Comparison of ENCODE assay signal across 2 cellular contexts in the genomic region with DNA sequence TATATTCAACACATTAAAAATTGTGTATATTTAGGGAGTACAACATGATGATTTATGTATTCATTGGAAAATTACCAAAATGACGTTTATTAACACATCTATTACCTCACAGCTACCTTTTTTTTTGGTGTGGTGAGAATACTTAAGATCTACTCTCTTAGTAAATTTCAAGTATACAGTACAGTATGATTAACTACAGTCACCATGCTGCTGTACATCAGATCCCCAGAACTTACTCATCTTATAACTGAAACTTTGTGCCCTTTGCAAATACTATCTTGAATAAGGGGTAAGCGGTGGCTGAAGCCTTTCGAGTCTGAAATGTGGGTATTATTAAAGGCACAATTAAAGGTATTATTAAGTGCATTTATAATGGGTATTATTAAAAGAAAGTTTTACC.
TF ChIP-seq lines count a peak whose summit lies in the region.

No MANE protein-coding gene starts in this region.

TF ChIP-seq in IMR-90, 13 proteins besides CTCF, POLR2A, EP300 and RAD21 (continued from another document):
- no peak for TF ChIP-seq RCOR1 (IDR thresholded peaks at IDR 0.05; ENCODE audit: insufficient replicate concordance, low read length)
- no peak for TF ChIP-seq MAZ (IDR thresholded peaks at IDR 0.05; ENCODE audit: borderline replicate concordance, low read depth, low read length)
- no peak for TF ChIP-seq USF2 (IDR thresholded peaks at IDR 0.05; ENCODE audit: low read depth, low read length)
- no peak for TF ChIP-seq SMC3 (IDR thresholded peaks at IDR 0.05; ENCODE audit: low read depth, low read length)
TF ChIP-seq in IMR-90: peak in this region for 0.

TF ChIP-seq in neural cell, 6 proteins besides CTCF, POLR2A, EP300 and RAD21:
- no peak for TF ChIP-seq TAF1 (IDR thresholded peaks at IDR 0.05; ENCODE audit: low read depth)
- no peak for TF ChIP-seq MXI1 (conservative IDR thresholded peaks at IDR 0.05; ENCODE audit: poor library complexity, severe bottlenecking)
- TF ChIP-seq, protein P1, sequence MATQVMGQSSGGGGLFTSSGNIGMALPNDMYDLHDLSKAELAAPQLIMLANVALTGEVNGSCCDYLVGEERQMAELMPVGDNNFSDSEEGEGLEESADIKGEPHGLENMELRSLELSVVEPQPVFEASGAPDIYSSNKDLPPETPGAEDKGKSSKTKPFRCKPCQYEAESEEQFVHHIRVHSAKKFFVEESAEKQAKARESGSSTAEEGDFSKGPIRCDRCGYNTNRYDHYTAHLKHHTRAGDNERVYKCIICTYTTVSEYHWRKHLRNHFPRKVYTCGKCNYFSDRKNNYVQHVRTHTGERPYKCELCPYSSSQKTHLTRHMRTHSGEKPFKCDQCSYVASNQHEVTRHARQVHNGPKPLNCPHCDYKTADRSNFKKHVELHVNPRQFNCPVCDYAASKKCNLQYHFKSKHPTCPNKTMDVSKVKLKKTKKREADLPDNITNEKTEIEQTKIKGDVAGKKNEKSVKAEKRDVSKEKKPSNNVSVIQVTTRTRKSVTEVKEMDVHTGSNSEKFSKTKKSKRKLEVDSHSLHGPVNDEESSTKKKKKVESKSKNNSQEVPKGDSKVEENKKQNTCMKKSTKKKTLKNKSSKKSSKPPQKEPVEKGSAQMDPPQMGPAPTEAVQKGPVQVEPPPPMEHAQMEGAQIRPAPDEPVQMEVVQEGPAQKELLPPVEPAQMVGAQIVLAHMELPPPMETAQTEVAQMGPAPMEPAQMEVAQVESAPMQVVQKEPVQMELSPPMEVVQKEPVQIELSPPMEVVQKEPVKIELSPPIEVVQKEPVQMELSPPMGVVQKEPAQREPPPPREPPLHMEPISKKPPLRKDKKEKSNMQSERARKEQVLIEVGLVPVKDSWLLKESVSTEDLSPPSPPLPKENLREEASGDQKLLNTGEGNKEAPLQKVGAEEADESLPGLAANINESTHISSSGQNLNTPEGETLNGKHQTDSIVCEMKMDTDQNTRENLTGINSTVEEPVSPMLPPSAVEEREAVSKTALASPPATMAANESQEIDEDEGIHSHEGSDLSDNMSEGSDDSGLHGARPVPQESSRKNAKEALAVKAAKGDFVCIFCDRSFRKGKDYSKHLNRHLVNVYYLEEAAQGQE (IDR thresholded peaks at IDR 0.05; ENCODE audit: borderline replicate concordance) = no peak
- no peak for TF ChIP-seq SMC3 (conservative IDR thresholded peaks at IDR 0.05; ENCODE audit: poor library complexity)
- TF ChIP-seq EZH2 (IDR thresholded peaks at IDR 0.05; ENCODE audit: borderline replicate concordance, insufficient read depth, low read length, poor library complexity, severe bottlenecking) = no peak
- TF ChIP-seq POLR2AphosphoS5 (IDR thresholded peaks at IDR 0.05) = no peak
